1 cellular context compared by ENCODE assay signal in the genomic region with DNA sequence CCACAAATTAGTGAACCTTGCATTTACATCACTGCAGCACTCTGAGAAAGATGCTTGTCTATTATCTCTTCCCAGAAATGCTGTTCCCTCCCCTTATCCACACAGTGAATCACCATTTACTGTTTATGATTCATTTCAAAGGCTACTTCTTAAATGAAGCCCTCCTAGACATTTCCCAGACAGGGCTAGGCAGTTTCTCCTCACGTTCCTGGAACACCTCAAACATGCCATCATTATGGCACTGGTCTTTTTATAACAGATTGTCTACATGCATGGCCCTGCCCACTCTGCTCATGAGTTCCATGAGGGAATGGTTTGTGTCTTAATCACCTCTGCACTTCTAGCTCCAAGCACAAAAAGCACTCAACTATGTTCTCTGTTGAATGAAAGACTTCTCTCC.
TF ChIP-seq lines count a peak whose summit lies in the region.

No MANE protein-coding gene starts in this region.

TF ChIP-seq in HepG2, 621 proteins besides CTCF, POLR2A, EP300 and RAD21:
- TF ChIP-seq, protein P1, sequence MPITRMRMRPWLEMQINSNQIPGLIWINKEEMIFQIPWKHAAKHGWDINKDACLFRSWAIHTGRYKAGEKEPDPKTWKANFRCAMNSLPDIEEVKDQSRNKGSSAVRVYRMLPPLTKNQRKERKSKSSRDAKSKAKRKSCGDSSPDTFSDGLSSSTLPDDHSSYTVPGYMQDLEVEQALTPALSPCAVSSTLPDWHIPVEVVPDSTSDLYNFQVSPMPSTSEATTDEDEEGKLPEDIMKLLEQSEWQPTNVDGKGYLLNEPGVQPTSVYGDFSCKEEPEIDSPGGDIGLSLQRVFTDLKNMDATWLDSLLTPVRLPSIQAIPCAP (CRISPR knock-in tag; IDR thresholded peaks at IDR 0.05; ENCODE audit: low read depth), result no peak
- TF ChIP-seq PAWR (CRISPR knock-in tag; IDR thresholded peaks at IDR 0.05; ENCODE audit: borderline replicate concordance) (no peak), FIP1L1 (IDR thresholded peaks at IDR 0.05; ENCODE audit: borderline replicate concordance, insufficient read depth, low read depth, low read length) (no peak), ZBTB42 (CRISPR knock-in tag; IDR thresholded peaks at IDR 0.05) (no peak), ZNF431 (CRISPR knock-in tag; IDR thresholded peaks at IDR 0.05; ENCODE audit: borderline replicate concordance, low read depth) (no peak), SSRP1 (CRISPR knock-in tag; IDR thresholded peaks at IDR 0.05) (no peak), TARDBP (CRISPR knock-in tag; IDR thresholded peaks at IDR 0.05) (no peak), CENPX (CRISPR knock-in tag; IDR thresholded peaks at IDR 0.05) (no peak), ZNF296 (CRISPR knock-in tag; conservative IDR thresholded peaks at IDR 0.05) (no peak), CC2D1A (CRISPR knock-in tag; IDR thresholded peaks at IDR 0.05) (no peak), THYN1 (CRISPR knock-in tag; IDR thresholded peaks at IDR 0.05; ENCODE audit: borderline replicate concordance, low read depth) (no peak), ADNP (CRISPR knock-in tag; IDR thresholded peaks at IDR 0.05) (no peak), ARNT2 (CRISPR knock-in tag; IDR thresholded peaks at IDR 0.05; ENCODE audit: low read depth) (no peak)
- TF ChIP-seq, protein P2, sequence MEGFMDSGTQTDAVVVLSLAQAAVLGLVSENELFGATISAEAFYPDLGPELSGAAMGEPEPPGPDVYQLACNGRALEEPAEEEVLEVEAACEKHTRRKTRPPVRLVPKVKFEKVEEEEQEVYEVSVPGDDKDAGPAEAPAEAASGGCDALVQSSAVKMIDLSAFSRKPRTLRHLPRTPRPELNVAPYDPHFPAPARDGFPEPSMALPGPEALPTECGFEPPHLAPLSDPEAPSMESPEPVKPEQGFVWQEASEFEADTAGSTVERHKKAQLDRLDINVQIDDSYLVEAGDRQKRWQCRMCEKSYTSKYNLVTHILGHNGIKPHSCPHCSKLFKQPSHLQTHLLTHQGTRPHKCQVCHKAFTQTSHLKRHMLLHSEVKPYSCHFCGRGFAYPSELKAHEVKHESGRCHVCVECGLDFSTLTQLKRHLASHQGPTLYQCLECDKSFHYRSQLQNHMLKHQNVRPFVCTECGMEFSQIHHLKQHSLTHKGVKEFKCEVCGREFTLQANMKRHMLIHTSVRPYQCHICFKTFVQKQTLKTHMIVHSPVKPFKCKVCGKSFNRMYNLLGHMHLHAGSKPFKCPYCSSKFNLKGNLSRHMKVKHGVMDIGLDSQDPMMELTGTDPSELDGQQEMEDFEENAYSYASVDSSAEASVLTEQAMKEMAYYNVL (CRISPR knock-in tag; IDR thresholded peaks at IDR 0.05; ENCODE audit: borderline replicate concordance), result no peak
- TF ChIP-seq, protein P3, sequence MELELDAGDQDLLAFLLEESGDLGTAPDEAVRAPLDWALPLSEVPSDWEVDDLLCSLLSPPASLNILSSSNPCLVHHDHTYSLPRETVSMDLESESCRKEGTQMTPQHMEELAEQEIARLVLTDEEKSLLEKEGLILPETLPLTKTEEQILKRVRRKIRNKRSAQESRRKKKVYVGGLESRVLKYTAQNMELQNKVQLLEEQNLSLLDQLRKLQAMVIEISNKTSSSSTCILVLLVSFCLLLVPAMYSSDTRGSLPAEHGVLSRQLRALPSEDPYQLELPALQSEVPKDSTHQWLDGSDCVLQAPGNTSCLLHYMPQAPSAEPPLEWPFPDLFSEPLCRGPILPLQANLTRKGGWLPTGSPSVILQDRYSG (CRISPR knock-in tag; IDR thresholded peaks at IDR 0.05), result no peak
- TF ChIP-seq, protein P4, sequence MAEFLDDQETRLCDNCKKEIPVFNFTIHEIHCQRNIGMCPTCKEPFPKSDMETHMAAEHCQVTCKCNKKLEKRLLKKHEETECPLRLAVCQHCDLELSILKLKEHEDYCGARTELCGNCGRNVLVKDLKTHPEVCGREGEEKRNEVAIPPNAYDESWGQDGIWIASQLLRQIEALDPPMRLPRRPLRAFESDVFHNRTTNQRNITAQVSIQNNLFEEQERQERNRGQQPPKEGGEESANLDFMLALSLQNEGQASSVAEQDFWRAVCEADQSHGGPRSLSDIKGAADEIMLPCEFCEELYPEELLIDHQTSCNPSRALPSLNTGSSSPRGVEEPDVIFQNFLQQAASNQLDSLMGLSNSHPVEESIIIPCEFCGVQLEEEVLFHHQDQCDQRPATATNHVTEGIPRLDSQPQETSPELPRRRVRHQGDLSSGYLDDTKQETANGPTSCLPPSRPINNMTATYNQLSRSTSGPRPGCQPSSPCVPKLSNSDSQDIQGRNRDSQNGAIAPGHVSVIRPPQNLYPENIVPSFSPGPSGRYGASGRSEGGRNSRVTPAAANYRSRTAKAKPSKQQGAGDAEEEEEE (CRISPR knock-in tag; IDR thresholded peaks at IDR 0.05; ENCODE audit: borderline replicate concordance), result no peak
TF ChIP-seq in HepG2: peak in this region for 0.
